Comparison of ENCODE assay signal across 21 cellular contexts in genomic region chr19:55651236-55651635, GRCh38. TPM values are rescaled to one million over a fixed set of nuclear protein-coding genes. Genes with fewer than 3 reads are reported as not detected.
DNase-seq lines count a peak whose midpoint lies in the region; ATAC-seq and TF ChIP-seq lines count a peak whose summit lies in the region.
"Had no signal": no experiment of that assay in that cellular context is flagged by ENCODE, and none has a peak within 500 bp of the region (broad histone marks: within the 10 kb centered on the region; RNA-seq: fewer than 3 reads in every experiment).

No MANE protein-coding gene starts in this region.

- H3K36me3 Mint-ChIP-seq in activated T-helper 2 cell treated with anti-CD3 and anti-CD28 coated beads, Interferon-gamma antibody, Interleukin-2, Interleukin-4, amounts not matched to agents 10 μg/mL and 5 μg/mL and 100 μg/mL, durations not matched to agents 14 hours and 24 hours and 36 hours (ENCODE audit: low read depth): peaks cover 29% of the 10 kb centered on the region
- H3K36me3 Mint-ChIP-seq in neural crest cell (ENCODE audit: low read depth): peaks cover 2% of the 10 kb centered on the region

- in situ Hi-C loops in GM13977 (cut with MboI; ENCODE audit: low pct_unique_long_range_greater_than_20kb, low sequenced_read_pairs, unreplicated experiment): no loop called here

- peak overlapping the region; percentile 82 to 97 for H3K4me3 Mint-ChIP-seq in stimulated activated naive CD8-positive, alpha-beta T cell treated with anti-CD3 and anti-CD28 coated beads, Interleukin-15, amount 100 ng/mL, for 72 hours
- H3K4me3 Mint-ChIP-seq in activated T-helper 2 cell treated with anti-CD3 and anti-CD28 coated beads, Interferon-gamma antibody, Interleukin-2, Interleukin-4, amounts not matched to agents 10 μg/mL and 5 μg/mL and 100 μg/mL, durations not matched to agents 14 hours and 24 hours and 36 hours (ENCODE audit: low read depth): no peak overlapping the region
- peak overlapping the region; percentile 83 for H3K4me3 Mint-ChIP-seq in neural crest cell
- H3K4me3 Mint-ChIP-seq: activated naive CD4-positive, alpha-beta T cell treated with anti-CD3 and anti-CD28 coated beads for 36 hours had no signal

- H3K27ac Mint-ChIP-seq in stimulated activated naive CD8-positive, alpha-beta T cell treated with anti-CD3 and anti-CD28 coated beads, Interleukin-15, amount 100 ng/mL, for 72 hours: peak overlapping the region in 1 of 2 donors; percentile 31
- H3K27ac Mint-ChIP-seq in activated T-helper 2 cell treated with anti-CD3 and anti-CD28 coated beads, Interferon-gamma antibody, Interleukin-2, Interleukin-4, amounts not matched to agents 10 μg/mL and 5 μg/mL and 100 μg/mL, durations not matched to agents 14 hours and 24 hours and 36 hours: peak overlapping the region; percentile 40
- no peak overlapping the region for H3K27ac Mint-ChIP-seq in neural crest cell (ENCODE audit: unreplicated experiment)
- H3K27ac Mint-ChIP-seq: activated naive CD4-positive, alpha-beta T cell treated with anti-CD3 and anti-CD28 coated beads for 36 hours had no signal

- intact Hi-C loops in activated T-helper 2 cell treated with anti-CD3 and anti-CD28 coated beads, Interferon-gamma antibody, Interleukin-2, Interleukin-4, amounts not matched to agents 10 μg/mL and 5 μg/mL and 100 μg/mL, durations not matched to agents 14 hours and 24 hours and 36 hours (cut with micrococcal nuclease): loop anchor here (10.0 kb wide), 1 partner anchor 664 kb away; the partner anchor contains the start of gene ZSCAN5A

- DNase-seq in stimulated activated naive CD8-positive, alpha-beta T cell treated with anti-CD3 and anti-CD28 coated beads, Interleukin-15, amount 100 ng/mL, for 72 hours: no peak
- no peak for DNase-seq in stimulated activated naive CD8-positive, alpha-beta T cell treated with anti-CD3 and anti-CD28 coated beads, Interleukin-15, Interleukin-2, amounts not matched to agents 100 U/mL and 50 U/mL, for 24 hours
- no peak for DNase-seq in activated T-helper 2 cell treated with anti-CD3 and anti-CD28 coated beads, Interferon-gamma antibody, Interleukin-2, Interleukin-4, amounts not matched to agents 10 μg/mL and 5 μg/mL and 100 μg/mL, durations not matched to agents 14 hours and 24 hours and 36 hours (ENCODE audit: low spot score)
- no peak for DNase-seq in neural crest cell (ENCODE audit: low read depth, low spot score)
- no peak for DNase-seq in GM13977 (ENCODE audit: low spot score)
- no peak for DNase-seq in epidermal melanocyte (ENCODE audit: insufficient read length, low spot score)
- DNase-seq in activated CD4-positive, alpha-beta T cell treated with anti-CD3 and anti-CD28 coated beads for 48 hours: no peak
- DNase-seq: ACHN; activated CD8-positive, alpha-beta T cell treated with anti-CD3 and anti-CD28 coated beads for 36 hours; activated naive CD4-positive, alpha-beta T cell treated with anti-CD3 and anti-CD28 coated beads for 36 hours; aorta; gastrocnemius medialis; GDM1; HCEC 1CT; KBM-7; mucosa of descending colon; NCI-H1105; NCI-H1930; NCI-H69 had no signal

- H3K4me1 Mint-ChIP-seq in stimulated activated naive CD8-positive, alpha-beta T cell treated with anti-CD3 and anti-CD28 coated beads, Interleukin-15, amount 100 ng/mL, for 72 hours: peaks cover 51% of the 10 kb centered on the region
- H3K4me1 Mint-ChIP-seq in activated T-helper 2 cell treated with anti-CD3 and anti-CD28 coated beads, Interferon-gamma antibody, Interleukin-2, Interleukin-4, amounts not matched to agents 10 μg/mL and 5 μg/mL and 100 μg/mL, durations not matched to agents 14 hours and 24 hours and 36 hours (ENCODE audit: low read depth): peaks cover 24% of the 10 kb centered on the region
- H3K4me1 Mint-ChIP-seq in neural crest cell: peaks cover 26% of the 10 kb centered on the region

- no peaks in the 10 kb centered on the region for H3K9me3 Mint-ChIP-seq in stimulated activated naive CD8-positive, alpha-beta T cell treated with anti-CD3 and anti-CD28 coated beads, Interleukin-15, amount 100 ng/mL, for 72 hours
- no peaks in the 10 kb centered on the region for H3K9me3 Mint-ChIP-seq in activated T-helper 2 cell treated with anti-CD3 and anti-CD28 coated beads, Interferon-gamma antibody, Interleukin-2, Interleukin-4, amounts not matched to agents 10 μg/mL and 5 μg/mL and 100 μg/mL, durations not matched to agents 14 hours and 24 hours and 36 hours
- H3K9me3 Mint-ChIP-seq in neural crest cell: no peaks in the 10 kb centered on the region
- H3K9me3 Mint-ChIP-seq: activated CD8-positive, alpha-beta T cell treated with anti-CD3 and anti-CD28 coated beads for 36 hours; activated naive CD4-positive, alpha-beta T cell treated with anti-CD3 and anti-CD28 coated beads for 36 hours had no signal

- H3K27me3 Mint-ChIP-seq in stimulated activated naive CD8-positive, alpha-beta T cell treated with anti-CD3 and anti-CD28 coated beads, Interleukin-15, amount 100 ng/mL, for 72 hours: no peaks in the 10 kb centered on the region
- H3K27me3 Mint-ChIP-seq in activated T-helper 2 cell treated with anti-CD3 and anti-CD28 coated beads, Interferon-gamma antibody, Interleukin-2, Interleukin-4, amounts not matched to agents 10 μg/mL and 5 μg/mL and 100 μg/mL, durations not matched to agents 14 hours and 24 hours and 36 hours (ENCODE audit: low read depth): no peaks in the 10 kb centered on the region
- H3K27me3 Mint-ChIP-seq in neural crest cell (ENCODE audit: low read depth): peaks cover 9% of the 10 kb centered on the region
- H3K27me3 Mint-ChIP-seq: activated CD8-positive, alpha-beta T cell treated with anti-CD3 and anti-CD28 coated beads for 36 hours had no signal

- no peak for ATAC-seq in stimulated activated naive CD8-positive, alpha-beta T cell treated with anti-CD3 and anti-CD28 coated beads, Interleukin-15, amount 100 ng/mL, for 72 hours
- ATAC-seq in stimulated activated naive CD8-positive, alpha-beta T cell treated with anti-CD3 and anti-CD28 coated beads, Interleukin-15, Interleukin-2, amounts not matched to agents 100 U/mL and 50 U/mL, for 24 hours: no peak
- ATAC-seq: activated CD4-positive, CD25-positive, alpha-beta regulatory T cell treated with anti-CD3 and anti-CD28 coated beads, Interleukin-2, amount 50 U/mL, for 24 hours; activated CD8-positive, alpha-beta T cell treated with anti-CD3 and anti-CD28 coated beads for 36 hours; gastrocnemius medialis; mucosa of descending colon; Panc1 had no signal

- no peak for TF ChIP-seq CTCF in neural crest cell (conservative IDR thresholded peaks at IDR 0.05)
- no peak for TF ChIP-seq CTCF in GM13977 (IDR thresholded peaks at IDR 0.05; ENCODE audit: extremely low read depth, insufficient read depth, missing control alignments)

RNA-seq across cellular contexts. Expression of gene CCDC106, which starts 3.2 kb away (rescaled TPM):
- 7.2 and 8.1 TPM in 2 replicates for total RNA-seq in activated T-helper 2 cell treated with anti-CD3 and anti-CD28 coated beads, Interferon-gamma antibody, Interleukin-2, Interleukin-4, amounts not matched to agents 10 μg/mL and 5 μg/mL and 100 μg/mL, durations not matched to agents 14 hours and 24 hours and 36 hours
- total RNA-seq in neural crest cell: 18.7 and 18.9 TPM in 2 replicates

RNA-seq across cellular contexts. Expression of gene U2AF2, which starts 3.6 kb away (rescaled TPM):
- total RNA-seq in activated T-helper 2 cell treated with anti-CD3 and anti-CD28 coated beads, Interferon-gamma antibody, Interleukin-2, Interleukin-4, amounts not matched to agents 10 μg/mL and 5 μg/mL and 100 μg/mL, durations not matched to agents 14 hours and 24 hours and 36 hours: 344 and 351 TPM in 2 replicates
- 342 and 365 TPM in 2 replicates for total RNA-seq in neural crest cell

RNA-seq across cellular contexts. Expression of gene ZNF581, which starts 7.8 kb away (rescaled TPM):
- 26.6 and 27.0 TPM in 2 replicates for total RNA-seq in activated T-helper 2 cell treated with anti-CD3 and anti-CD28 coated beads, Interferon-gamma antibody, Interleukin-2, Interleukin-4, amounts not matched to agents 10 μg/mL and 5 μg/mL and 100 μg/mL, durations not matched to agents 14 hours and 24 hours and 36 hours
- total RNA-seq in neural crest cell: 40.8 and 41.9 TPM in 2 replicates

RNA-seq across cellular contexts. Expression of gene ZNF580, which starts 10.4 kb away (rescaled TPM):
- total RNA-seq in activated T-helper 2 cell treated with anti-CD3 and anti-CD28 coated beads, Interferon-gamma antibody, Interleukin-2, Interleukin-4, amounts not matched to agents 10 μg/mL and 5 μg/mL and 100 μg/mL, durations not matched to agents 14 hours and 24 hours and 36 hours: 32.1 and 33.3 TPM in 2 replicates
- total RNA-seq in neural crest cell: 39.1 and 41.8 TPM in 2 replicates

RNA-seq across cellular contexts. Expression of gene EPN1, which starts 23.8 kb away (rescaled TPM):
- total RNA-seq in activated T-helper 2 cell treated with anti-CD3 and anti-CD28 coated beads, Interferon-gamma antibody, Interleukin-2, Interleukin-4, amounts not matched to agents 10 μg/mL and 5 μg/mL and 100 μg/mL, durations not matched to agents 14 hours and 24 hours and 36 hours: 40.3 and 41.8 TPM in 2 replicates
- total RNA-seq in neural crest cell: 129 and 130 TPM in 2 replicates
